ENCODE assay signal across 8 cellular contexts in the genomic region with DNA sequence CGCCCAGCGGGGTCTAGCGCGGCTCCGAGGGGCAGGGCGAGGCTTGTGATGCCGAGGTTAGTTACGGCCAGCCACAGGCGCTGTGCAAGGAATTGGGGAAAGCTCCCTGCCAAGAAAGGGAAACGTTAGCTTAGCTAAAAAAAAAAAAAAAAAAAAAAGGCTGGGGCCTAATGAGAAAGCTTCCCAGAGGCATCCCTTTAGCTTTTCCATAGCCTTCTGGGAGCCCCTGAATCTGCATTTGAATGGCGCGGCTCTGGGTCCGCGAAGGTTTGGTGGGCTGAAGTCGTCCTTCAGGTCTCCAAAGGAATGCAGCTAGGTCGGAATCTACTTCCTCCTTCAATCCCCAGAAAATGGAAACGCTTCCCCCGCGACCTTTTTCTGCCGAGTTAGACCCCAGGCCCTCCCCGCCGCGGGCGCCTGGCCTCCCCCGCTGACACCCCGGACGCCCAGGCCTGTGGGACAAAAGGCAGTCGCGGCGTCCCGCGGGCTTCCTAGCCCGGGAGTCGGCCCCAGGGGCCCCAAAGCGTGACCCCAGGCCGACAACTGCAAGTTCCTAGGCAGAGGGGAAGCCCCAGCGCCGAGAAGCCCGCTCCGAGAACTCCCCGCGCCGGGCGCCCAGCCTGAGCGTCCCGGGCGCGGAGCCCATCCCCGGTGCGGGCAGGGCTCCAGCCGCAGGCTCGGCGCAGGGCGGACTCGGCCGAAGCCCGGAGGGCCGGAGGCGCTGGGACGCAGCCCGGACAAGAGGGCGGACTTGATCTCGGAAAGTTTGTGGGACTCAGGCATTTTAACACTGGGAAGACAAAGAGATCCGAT. TPM values are rescaled to one million over a fixed set of nuclear protein-coding genes. Genes with fewer than 3 reads are reported as not detected.
DNase-seq lines count a peak whose midpoint lies in the region; ATAC-seq and TF ChIP-seq lines count a peak whose summit lies in the region.

No MANE protein-coding gene starts in this region.

- H3K36me3 Mint-ChIP-seq in activated CD4-positive, alpha-beta T cell treated with anti-CD3 and anti-CD28 coated beads, Interleukin-2, amount 10 ng/mL, durations not matched to agents 24 days and 14 days (ENCODE audit: low read depth), result peaks cover 6% of the 10 kb centered on the region

- no peaks in the 10 kb centered on the region for H3K9me3 ChIP-seq in ovary

- H3K9me3 Mint-ChIP-seq in activated CD4-positive, alpha-beta T cell treated with anti-CD3 and anti-CD28 coated beads, Interleukin-2, amount 10 ng/mL, durations not matched to agents 24 days and 14 days, result no peaks in the 10 kb centered on the region

- ATAC-seq in GM19035 (IDR thresholded peaks at IDR 0.05; ENCODE audit: unreplicated experiment), result no peak

- H3K27ac Mint-ChIP-seq in activated CD4-positive, alpha-beta T cell treated with anti-CD3 and anti-CD28 coated beads, Interleukin-2, amount 10 ng/mL, durations not matched to agents 24 days and 14 days, result no peak overlapping the region

- peak overlapping the region; percentile 82 for H3K4me3 ChIP-seq in ovary

- intact Hi-C loops in activated CD4-positive, alpha-beta T cell treated with anti-CD3 and anti-CD28 coated beads, Interleukin-2, amount 10 ng/mL, durations not matched to agents 24 days and 14 days (cut with micrococcal nuclease), result loop anchor here (10.0 kb wide), 1 partner anchor 1709 kb away; a partner anchor contains a TSS
- intact Hi-C loops in head of caudate nucleus (cut with DNase I) (no loop called here), ovary (cut with DNase I) (no loop called here)

- no peak for TF ChIP-seq POLR2A in ovary (IDR thresholded peaks at IDR 0.05)

- no peak for TF ChIP-seq EP300 in ovary (IDR thresholded peaks at IDR 0.05)

- H3K27ac ChIP-seq in VCaP (peak overlapping the region; percentile 89), ovary (peak overlapping the region; percentile 82 to 83)

- H3K27me3 Mint-ChIP-seq in activated CD4-positive, alpha-beta T cell treated with anti-CD3 and anti-CD28 coated beads, Interleukin-2, amount 10 ng/mL, durations not matched to agents 24 days and 14 days, result peaks cover 47% of the 10 kb centered on the region

- TF ChIP-seq CTCF in VCaP (conservative IDR thresholded peaks at IDR 0.05) (no peak), ovary (IDR thresholded peaks at IDR 0.05) (no peak)

- no peaks in the 10 kb centered on the region for H3K36me3 ChIP-seq in ovary

- H3K4me1 ChIP-seq in ovary (ENCODE audit: insufficient read depth), result no peaks in the 10 kb centered on the region

- DNase-seq in activated CD4-positive, alpha-beta T cell treated with anti-CD3 and anti-CD28 coated beads, Interleukin-2, amount 10 ng/mL, durations not matched to agents 24 days and 14 days, result peak; percentile 54
- no peak for DNase-seq in activated CD4-positive, alpha-beta T cell treated with anti-CD3 and anti-CD28 coated beads, Interleukin-2, amount 50 U/mL, for 1 hour
- DNase-seq in head of caudate nucleus, result peak in 29 of 42 donors; percentile 9 to 70 (median 46)
- peak; percentile 55 to 80 (median 69) for DNase-seq in ovary
- DNase-seq in NK-92 treated with Interleukin-12 subunit alpha and Interleukin-12 subunit beta, amount 100 ng/mL, for 24 hours (lab: John Stamatoyannopoulos, UW), result no peak
- DNase-seq in NCI-H146 treated with DMSO at 0.1 percent for 48 hours (lab: John Stamatoyannopoulos, UW; ENCODE audit: unreplicated experiment), result no peak

- H3K4me3 Mint-ChIP-seq in activated CD4-positive, alpha-beta T cell treated with anti-CD3 and anti-CD28 coated beads, Interleukin-2, amount 10 ng/mL, durations not matched to agents 24 days and 14 days, result peak overlapping the region; percentile 11

- H3K27me3 ChIP-seq in ovary, result no peaks in the 10 kb centered on the region

- H3K4me1 Mint-ChIP-seq in activated CD4-positive, alpha-beta T cell treated with anti-CD3 and anti-CD28 coated beads, Interleukin-2, amount 10 ng/mL, durations not matched to agents 24 days and 14 days, result peaks cover 9% of the 10 kb centered on the region

- 0 to 1% (median 1%) methylated on average over 59 to 64 of the region's 64 CpGs for WGBS in ovary, 3 donors

RNA-seq across cellular contexts. Expression of a gene that starts 0.6 kb away (rescaled TPM):
- 0.07 and 0.28 TPM in 2 replicates for total RNA-seq in activated CD4-positive, alpha-beta T cell treated with anti-CD3 and anti-CD28 coated beads, Interleukin-2, amount 10 ng/mL, durations not matched to agents 24 days and 14 days
- total RNA-seq in ovary, result 10 to 100 TPM; 24.9 to 78.6 (median 46.6) TPM
- polyA plus RNA-seq in ovary, result 10 to 100 TPM; 20.5 to 48.8 TPM

Comparison
In these comparisons a context has a peak if more than half of its experiments do, and no peak if none do; other contexts are left out.
1. DNase-seq: peak in activated CD4-positive, alpha-beta T cell treated with anti-CD3 and anti-CD28 coated beads, Interleukin-2, amount 10 ng/mL, durations not matched to agents 24 days and 14 days (single experiment), head of caudate nucleus (29 of 42) and ovary (5 of 5); none in activated CD4-positive, alpha-beta T cell treated with anti-CD3 and anti-CD28 coated beads, Interleukin-2, amount 50 U/mL, for 1 hour (single experiment), NK-92 treated with Interleukin-12 subunit alpha and Interleukin-12 subunit beta, amount 100 ng/mL, for 24 hours (single experiment) and NCI-H146 treated with DMSO at 0.1 percent for 48 hours (single experiment).
2. RNA of a gene that starts 0.6 kb away (total RNA-seq): 24.9 to 78.6 TPM in ovary; 0.07 to 0.28 TPM in activated CD4-positive, alpha-beta T cell treated with anti-CD3 and anti-CD28 coated beads, Interleukin-2, amount 10 ng/mL, durations not matched to agents 24 days and 14 days; every median in the first group is over 10 times any median in the second.